In genomic region chr16:52578829-52579193, GRCh38 we compare ENCODE assay signal across 21 cellular contexts. TPM values are rescaled to one million over a fixed set of nuclear protein-coding genes. Genes with fewer than 3 reads are reported as not detected.
"Had no signal": no experiment of that assay in that cellular context is flagged by ENCODE, and none has a peak within 500 bp of the region (broad histone marks: within the 10 kb centered on the region; RNA-seq: fewer than 3 reads in every experiment).

No MANE protein-coding gene starts in this region.

- H3K4me1 ChIP-seq: gastrocnemius medialis, left ventricle myocardium inferior, lower lobe of right lung, psoas muscle, sigmoid colon, thyroid gland, upper lobe of right lung, vagina had no signal

- H3K4me1 Mint-ChIP-seq: immature natural killer cell, memory B cell, naive B cell, nephron had no signal

- H3K4me3 Mint-ChIP-seq: immature natural killer cell, memory B cell, naive B cell, nephron had no signal

- H3K27me3 ChIP-seq: gastrocnemius medialis, pancreas, sigmoid colon, thyroid gland, upper lobe of right lung, vagina had no signal

- DNase-seq: effector memory CD4-positive, alpha-beta T cell; gastrocnemius medialis; immature natural killer cell; left ventricle myocardium inferior; lower lobe of right lung; midbrain; naive B cell; nucleus accumbens; psoas muscle; sigmoid colon; stimulated activated naive CD4-positive, alpha-beta T cell; thyroid gland; upper lobe of right lung had no signal

- H3K9me3 ChIP-seq: gastrocnemius medialis, left ventricle myocardium inferior, lower lobe of right lung, pancreas, psoas muscle, sigmoid colon, thyroid gland, upper lobe of right lung, vagina had no signal

- H3K36me3 Mint-ChIP-seq: immature natural killer cell, memory B cell, naive B cell had no signal

- H3K4me3 ChIP-seq: gastrocnemius medialis, left ventricle myocardium inferior, lower lobe of right lung, pancreas, psoas muscle, sigmoid colon, skin epidermis, thyroid gland, upper lobe of right lung, vagina had no signal

- H3K36me3 ChIP-seq: gastrocnemius medialis, left ventricle myocardium inferior, lower lobe of right lung, pancreas, sigmoid colon, thyroid gland, upper lobe of right lung, vagina had no signal

- H3K9me3 Mint-ChIP-seq: nephron had no signal

- H3K27ac Mint-ChIP-seq: immature natural killer cell, memory B cell, naive B cell had no signal

- H3K27ac ChIP-seq: gastrocnemius medialis, left ventricle myocardium inferior, lower lobe of right lung, psoas muscle, sigmoid colon, skin epidermis, thyroid gland, upper lobe of right lung, vagina had no signal

RNA-seq across cellular contexts. Expression of gene TOX3, which starts 31.9 kb away (rescaled TPM):
- total RNA-seq: chondrocyte, fibroblast of lung, left ventricle myocardium inferior, psoas muscle, thyroid gland had no signal
- polyA plus RNA-seq: fibroblast of lung, immature natural killer cell, keratinocyte had no signal
